In the genomic region with DNA sequence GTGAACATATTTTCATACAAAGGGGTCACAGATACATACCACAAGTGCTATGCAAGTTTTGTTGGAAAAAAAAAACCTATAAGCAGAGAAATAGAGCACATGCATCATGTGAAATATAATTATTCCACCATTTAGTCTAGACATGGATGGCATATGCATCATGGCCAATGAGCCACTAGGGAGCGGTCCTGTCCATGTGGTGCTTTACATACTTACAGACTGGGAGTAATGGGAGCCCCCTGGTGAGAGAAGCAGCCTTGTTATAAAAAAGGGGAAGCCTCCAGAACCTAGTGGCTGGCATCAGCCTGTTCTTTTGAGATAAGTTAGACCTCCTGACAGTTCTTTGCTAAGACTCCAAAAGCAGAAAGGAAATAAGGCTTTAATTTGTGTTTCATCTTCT, we compare ENCODE assay signal across 10 cellular contexts.
DNase-seq lines count a peak whose midpoint lies in the region; ATAC-seq and TF ChIP-seq lines count a peak whose summit lies in the region.
"Had no signal": no experiment of that assay in that cellular context is flagged by ENCODE, and none has a peak within 500 bp of the region (broad histone marks: within the 10 kb centered on the region; RNA-seq: fewer than 3 reads in every experiment).

No MANE protein-coding gene starts in this region.

- H3K36me3 ChIP-seq in WERI-Rb-1: no peaks in the 10 kb centered on the region
- H3K36me3 ChIP-seq in naive thymus-derived CD4-positive, alpha-beta T cell (ENCODE audit: control insufficient read depth in 2 of 3, insufficient read depth in 3 of 3, low read length in 3 of 3): no peaks in the 10 kb centered on the region

- peak; percentile 97 for DNase-seq in MV-4-11 (lab: John Stamatoyannopoulos, UW)
- DNase-seq in WERI-Rb-1: peak; percentile 71
- no peak for DNase-seq in naive thymus-derived CD4-positive, alpha-beta T cell
- no peak for DNase-seq in activated CD4-positive, alpha-beta T cell treated with anti-CD3 and anti-CD28 coated beads, Interleukin-2, amount 10 ng/mL, durations not matched to agents 7 days and 5 days
- DNase-seq in NCI-H1417 treated with DMSO at 0.1 percent for 48 hours (lab: John Stamatoyannopoulos, UW): no peak
- DNase-seq in activated T-cell treated with anti-CD3 and anti-CD28 coated beads for 4 hours: no peak
- DNase-seq: NCI-H2081 treated with DMSO at 0.1 percent for 48 hours had no signal

- intact Hi-C loops in naive thymus-derived CD4-positive, alpha-beta T cell (cut with micrococcal nuclease): no loop called here

- no peaks in the 10 kb centered on the region for H3K4me1 ChIP-seq in naive thymus-derived CD4-positive, alpha-beta T cell (ENCODE audit: control insufficient read depth in 2 of 2, insufficient read depth in 2 of 2, low read length in 2 of 2)

- H3K9me3 ChIP-seq in WERI-Rb-1 (ENCODE audit: severe bottlenecking): no peaks in the 10 kb centered on the region
- no peaks in the 10 kb centered on the region for H3K9me3 ChIP-seq in naive thymus-derived CD4-positive, alpha-beta T cell (ENCODE audit: control insufficient read depth in 2 of 3, low read length in 3 of 3)

- no peaks in the 10 kb centered on the region for H3K36me3 Mint-ChIP-seq in naive thymus-derived CD4-positive, alpha-beta T cell
- H3K36me3 Mint-ChIP-seq in activated CD4-positive, alpha-beta T cell treated with anti-CD3 and anti-CD28 coated beads, Interleukin-2, amount 10 ng/mL, durations not matched to agents 7 days and 5 days (ENCODE audit: low read depth): no peaks in the 10 kb centered on the region

- no peak overlapping the region for H3K27ac ChIP-seq in WERI-Rb-1
- no peak overlapping the region for H3K27ac ChIP-seq in naive thymus-derived CD4-positive, alpha-beta T cell (ENCODE audit: low read depth, low read length)

- no peak overlapping the region for H3K4me3 Mint-ChIP-seq in naive thymus-derived CD4-positive, alpha-beta T cell
- no peak overlapping the region for H3K4me3 Mint-ChIP-seq in activated CD4-positive, alpha-beta T cell treated with anti-CD3 and anti-CD28 coated beads, Interleukin-2, amount 10 ng/mL, durations not matched to agents 7 days and 5 days
- H3K4me3 Mint-ChIP-seq: activated T-helper 1 cell treated with anti-CD3 and anti-CD28 coated beads, Interleukin-12 subunit alpha, Interleukin-12 subunit beta, Interleukin-2, Interleukin-4 antibody, amounts not matched to agents 30 ng/mL and 10 ng/mL and 1 ng/mL, durations not matched to agents 14 hours and 24 hours and 36 hours had no signal

- no peak overlapping the region for H3K4me3 ChIP-seq in WERI-Rb-1 (ENCODE audit: low read depth, low read length)
- no peak overlapping the region for H3K4me3 ChIP-seq in naive thymus-derived CD4-positive, alpha-beta T cell (ENCODE audit: low read length)

- POLR2A ChIA-PET in naive thymus-derived CD4-positive, alpha-beta T cell (lab: Charles Lee): no interaction called here
- POLR2A ChIA-PET in activated CD4-positive, alpha-beta T cell treated with anti-CD3 and anti-CD28 coated beads, Interleukin-2, amount 10 ng/mL, durations not matched to agents 7 days and 5 days (lab: Charles Lee): no interaction called here

- peaks cover 0 to 19% (median 5%) of the 10 kb centered on the region in 11 donors for H3K9me3 Mint-ChIP-seq in naive thymus-derived CD4-positive, alpha-beta T cell
- H3K9me3 Mint-ChIP-seq in activated CD4-positive, alpha-beta T cell treated with anti-CD3 and anti-CD28 coated beads, Interleukin-2, amount 10 ng/mL, durations not matched to agents 7 days and 5 days: peaks cover under 1% of the 10 kb centered on the region
- H3K9me3 Mint-ChIP-seq: activated T-helper 1 cell treated with anti-CD3 and anti-CD28 coated beads, Interleukin-12 subunit alpha, Interleukin-12 subunit beta, Interleukin-2, Interleukin-4 antibody, amounts not matched to agents 30 ng/mL and 10 ng/mL and 1 ng/mL, durations not matched to agents 14 hours and 24 hours and 36 hours had no signal

- H3K27me3 ChIP-seq in WERI-Rb-1 (ENCODE audit: insufficient read depth, low read depth, severe bottlenecking): no peaks in the 10 kb centered on the region
- no peaks in the 10 kb centered on the region for H3K27me3 ChIP-seq in naive thymus-derived CD4-positive, alpha-beta T cell (ENCODE audit: control insufficient read depth in 2 of 2, insufficient read depth in 2 of 2, low read length in 2 of 2)

- H3K27ac Mint-ChIP-seq in naive thymus-derived CD4-positive, alpha-beta T cell: no peak overlapping the region
- no peak overlapping the region for H3K27ac Mint-ChIP-seq in activated CD4-positive, alpha-beta T cell treated with anti-CD3 and anti-CD28 coated beads, Interleukin-2, amount 10 ng/mL, durations not matched to agents 7 days and 5 days
- H3K27ac Mint-ChIP-seq: activated T-helper 1 cell treated with anti-CD3 and anti-CD28 coated beads, Interleukin-12 subunit alpha, Interleukin-12 subunit beta, Interleukin-2, Interleukin-4 antibody, amounts not matched to agents 30 ng/mL and 10 ng/mL and 1 ng/mL, durations not matched to agents 14 hours and 24 hours and 36 hours had no signal

- no peaks in the 10 kb centered on the region for H3K4me1 Mint-ChIP-seq in naive thymus-derived CD4-positive, alpha-beta T cell
- H3K4me1 Mint-ChIP-seq in activated CD4-positive, alpha-beta T cell treated with anti-CD3 and anti-CD28 coated beads, Interleukin-2, amount 10 ng/mL, durations not matched to agents 7 days and 5 days: no peaks in the 10 kb centered on the region

- CTCF ChIA-PET in naive thymus-derived CD4-positive, alpha-beta T cell (lab: Charles Lee): no interaction called here
- CTCF ChIA-PET in activated CD4-positive, alpha-beta T cell treated with anti-CD3 and anti-CD28 coated beads, Interleukin-2, amount 10 ng/mL, durations not matched to agents 7 days and 5 days (lab: Charles Lee): no interaction called here

- TF ChIP-seq CTCF in WERI-Rb-1 (IDR thresholded peaks at IDR 0.05; ENCODE audit: low read depth, low read length): peak; percentile 60

- no peaks in the 10 kb centered on the region for H3K27me3 Mint-ChIP-seq in naive thymus-derived CD4-positive, alpha-beta T cell
- no peaks in the 10 kb centered on the region for H3K27me3 Mint-ChIP-seq in activated CD4-positive, alpha-beta T cell treated with anti-CD3 and anti-CD28 coated beads, Interleukin-2, amount 10 ng/mL, durations not matched to agents 7 days and 5 days

- ATAC-seq in GM21619 (IDR thresholded peaks at IDR 0.05; ENCODE audit: unreplicated experiment) (peak; percentile 50), GM21390 (IDR thresholded peaks at IDR 0.05; ENCODE audit: unreplicated experiment) (no peak)
- peak; percentile 66 for ATAC-seq in naive thymus-derived CD4-positive, alpha-beta T cell

Comparison
In these comparisons a context has a peak if more than half of its experiments do, and no peak if none do; other contexts are left out.
1. DNase-seq: peak in MV-4-11 (single experiment) and WERI-Rb-1 (single experiment); none in naive thymus-derived CD4-positive, alpha-beta T cell (0 of 9), activated CD4-positive, alpha-beta T cell treated with anti-CD3 and anti-CD28 coated beads, Interleukin-2, amount 10 ng/mL, durations not matched to agents 7 days and 5 days (single experiment), NCI-H1417 treated with DMSO at 0.1 percent for 48 hours (single experiment) and activated T-cell treated with anti-CD3 and anti-CD28 coated beads for 4 hours (single experiment).